21 cellular contexts compared by ENCODE assay signal in the genomic region with DNA sequence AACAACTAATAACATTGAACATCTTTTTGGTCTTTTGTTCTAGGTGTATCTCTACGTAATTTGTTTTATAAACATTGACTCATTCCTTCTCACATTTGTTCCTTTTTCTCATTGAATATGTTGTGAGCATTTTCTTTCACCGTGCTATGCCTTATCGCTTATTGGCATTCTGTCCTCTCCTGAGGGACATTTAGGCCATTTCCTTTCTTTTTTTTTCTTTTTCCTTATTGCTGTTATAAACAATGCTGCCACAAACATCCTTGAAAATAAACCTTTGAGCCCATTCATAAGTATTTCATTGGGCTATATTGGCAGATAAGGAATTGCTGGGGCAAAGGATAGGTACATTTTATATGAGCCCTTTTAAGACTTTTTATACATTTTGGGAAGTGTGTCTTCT. TPM values are rescaled to one million over a fixed set of nuclear protein-coding genes. Genes with fewer than 3 reads are reported as not detected.
DNase-seq lines count a peak whose midpoint lies in the region; ATAC-seq, FAIRE-seq and TF ChIP-seq lines count a peak whose summit lies in the region.
"Had no signal": no experiment of that assay in that cellular context is flagged by ENCODE, and none has a peak within 500 bp of the region (broad histone marks: within the 10 kb centered on the region; RNA-seq: fewer than 3 reads in every experiment).

No MANE protein-coding gene starts in this region.

- H3K9ac ChIP-seq in HUES48 (ENCODE audit: low read depth, low read length): no peak overlapping the region
- H3K9ac ChIP-seq in endothelial cell of umbilical vein (replicated peaks; ENCODE audit: extremely low read depth, insufficient read depth, low read length): peak overlapping the region; percentile 3

- no peaks in the 10 kb centered on the region for H3K9me1 ChIP-seq in endothelial cell of umbilical vein (replicated peaks; ENCODE audit: control insufficient read depth, extremely low read depth, insufficient read depth, low read length)

- H3K9me3 ChIP-seq in HUES48 (ENCODE audit: control insufficient read depth, insufficient read depth, low read length) (no peaks in the 10 kb centered on the region), endothelial cell of umbilical vein (replicated peaks; ENCODE audit: control insufficient read depth, insufficient read depth, low read length) (no peaks in the 10 kb centered on the region), mucosa of descending colon (no peaks in the 10 kb centered on the region), transverse colon (no peaks in the 10 kb centered on the region), vagina (no peaks in the 10 kb centered on the region)

- intact Hi-C loops in endothelial cell of umbilical vein (cut with micrococcal nuclease) (loop anchor here (1.0 to 5.0 kb wide), 2 partner anchors 89 to 270 kb away; no protein-coding TSS in a partner anchor), mucosa of descending colon (cut with DNase I, micrococcal nuclease) (no loop called here), transverse colon (cut with DNase I; ENCODE audit: low total_unique reads) (loop anchor here (10.0 kb wide), 1 partner anchor 142 kb away; no protein-coding TSS in a partner anchor), vagina (cut with DNase I) (no loop called here)

- no peaks in the 10 kb centered on the region for H4K20me1 ChIP-seq in endothelial cell of umbilical vein (replicated peaks; ENCODE audit: control insufficient read depth, extremely low read depth, insufficient read depth, low read length)

- H3K4me1 ChIP-seq in HUES48 (ENCODE audit: control insufficient read depth, insufficient read depth, low read length) (peaks cover 42% of the 10 kb centered on the region), endothelial cell of umbilical vein (ENCODE audit: control insufficient read depth, extremely low read depth, insufficient read depth, low read length) (peaks cover 37% of the 10 kb centered on the region), mucosa of descending colon (ENCODE audit: low read depth) (peaks cover 17% of the 10 kb centered on the region), transverse colon (peaks cover 5 to 38% (median 23%) of the 10 kb centered on the region in 4 donors), vagina (no peaks in the 10 kb centered on the region)

- TF ChIP-seq POLR2A in endothelial cell of umbilical vein (IDR thresholded peaks at IDR 0.05; ENCODE audit: low read depth, low read length) (no peak), transverse colon (IDR thresholded peaks at IDR 0.05) (no peak), vagina (IDR thresholded peaks at IDR 0.05) (no peak)

- H2AFZ ChIP-seq in endothelial cell of umbilical vein (ENCODE audit: low read depth, low read length): no peak overlapping the region

- H3K4me3 ChIP-seq in HUES48 (ENCODE audit: low read depth, low read length): no peak overlapping the region
- H3K4me3 ChIP-seq in endothelial cell of umbilical vein (replicated peaks in 1 of 3; ENCODE audit: insufficient read depth in 1 of 3, low read depth in 1 of 3, low read length in 3 of 3): no peak overlapping the region
- H3K4me3 ChIP-seq in mucosa of descending colon: no peak overlapping the region
- no peak overlapping the region for H3K4me3 ChIP-seq in transverse colon
- no peak overlapping the region for H3K4me3 ChIP-seq in vagina

- ATAC-seq in mucosa of descending colon: peak; percentile 83
- ATAC-seq: CD8-positive, alpha-beta T cell; HCT116; HepG2 had no signal

- no TSS peak for BruUV-seq in endothelial cell of umbilical vein (replicated peaks; lab: Mats Ljungman, UMichigan)

- H3K27me3 ChIP-seq in HUES48 (ENCODE audit: control insufficient read depth, insufficient read depth, low read length): no peaks in the 10 kb centered on the region
- no peaks in the 10 kb centered on the region for H3K27me3 ChIP-seq in endothelial cell of umbilical vein (ENCODE audit: control insufficient read depth in 2 of 2, insufficient read depth in 2 of 2, low read length in 2 of 2)
- no peaks in the 10 kb centered on the region for H3K27me3 ChIP-seq in transverse colon
- H3K27me3 ChIP-seq in vagina: no peaks in the 10 kb centered on the region

- FAIRE-seq in endothelial cell of umbilical vein (lab: Jason Lieb, UNC): peak; percentile 72
- FAIRE-seq: HepG2, HTR-8/SVneo had no signal

- in situ Hi-C loops in transverse colon (cut with MboI; ENCODE audit: low pct_ligation_motif_present in 1 of 4, low pct_unique_long_range_greater_than_20kb in 1 of 4, low sequenced_read_pairs in 3 of 4): no loop called here

- no peaks in the 10 kb centered on the region for H3K79me2 ChIP-seq in endothelial cell of umbilical vein (ENCODE audit: control insufficient read depth, insufficient read depth, low read length)

- CTCF ChIA-PET in endothelial cell of umbilical vein (lab: Charles Lee): interaction anchor here (0.6 to 1.3 kb wide), 4 partner anchors 34 to 799 kb away, joined by 3 to 5 read pairs (median 4); no protein-coding TSS in a partner anchor

- POLR2A ChIA-PET in endothelial cell of umbilical vein (lab: Charles Lee): no interaction called here

- H3K36me3 ChIP-seq in HUES48 (ENCODE audit: control insufficient read depth, insufficient read depth, low read length): no peaks in the 10 kb centered on the region
- H3K36me3 ChIP-seq in endothelial cell of umbilical vein (ENCODE audit: control insufficient read depth in 2 of 2, extremely low read depth in 1 of 2, insufficient read depth in 2 of 2, low read length in 2 of 2): peaks cover 3 to 8% of the 10 kb centered on the region in 2 experiments
- H3K36me3 ChIP-seq in mucosa of descending colon (ENCODE audit: low read depth): no peaks in the 10 kb centered on the region
- H3K36me3 ChIP-seq in transverse colon: no peaks in the 10 kb centered on the region
- H3K36me3 ChIP-seq in vagina: no peaks in the 10 kb centered on the region

- TF ChIP-seq EP300 in transverse colon (IDR thresholded peaks at IDR 0.05; ENCODE audit: low read depth): peak; percentile 43

- 53 to 56% methylated on average over 3 of the region's 3 CpGs for WGBS in transverse colon (ENCODE audit: low coverage in 1 of 2), 2 donors

- H3K27ac ChIP-seq in HUES48 (ENCODE audit: low read depth, low read length): peak overlapping the region; percentile 88
- H3K27ac ChIP-seq in endothelial cell of umbilical vein (ENCODE audit: insufficient read depth, low read depth, low read length): peak overlapping the region; percentile 55
- H3K27ac ChIP-seq in transverse colon: peak overlapping the region; percentile 58 to 72 (median 66)
- H3K27ac ChIP-seq in vagina: no peak overlapping the region
- H3K27ac ChIP-seq: C4-2B had no signal

- DNase-seq in endothelial cell of umbilical vein (ENCODE audit: low read depth, low spot score) (peak; percentile 88), mucosa of descending colon (no peak), transverse colon (no peak), NCI-H1930 (lab: John Stamatoyannopoulos, UW) (no peak), vagina (ENCODE audit: extremely low spot score in 2 of 2) (no peak), cortex of kidney (lab: John Stamatoyannopoulos, UW) (no peak)
- DNase-seq: ACHN; AML-193; Calu3; CD8-positive, alpha-beta T cell; DMS79 treated with DMSO at 0.1 percent for 48 hours; GF-D8; GOT3; H7; HFFc6 had no signal

- dilution Hi-C loops in endothelial cell of umbilical vein (cut with MboI; ENCODE audit: extremely low pct_ligation_motif_present, low sequenced_read_pairs): no loop called here

- TF ChIP-seq CTCF in endothelial cell of umbilical vein (IDR thresholded peaks at IDR 0.05; ENCODE audit: extremely low read depth in 1 of 2, insufficient read depth in 1 of 2, low read depth in 1 of 2, low read length in 2 of 2) (no peak), mucosa of descending colon (IDR thresholded peaks at IDR 0.05) (no peak), transverse colon (IDR thresholded peaks at IDR 0.05) (no peak), vagina (IDR thresholded peaks at IDR 0.05) (no peak)

- peak overlapping the region; percentile 34 for H3K4me2 ChIP-seq in endothelial cell of umbilical vein (ENCODE audit: insufficient read depth, low read length)

TF ChIP-seq in endothelial cell of umbilical vein, 7 proteins besides CTCF, POLR2A, EP300 and RAD21:
- TF ChIP-seq MYC (IDR thresholded peaks at IDR 0.05; ENCODE audit: low read depth, low read length) (no peak), GATA2 (IDR thresholded peaks at IDR 0.05; ENCODE audit: insufficient read depth, insufficient read length, low read depth, low read length) (no peak), JUN (IDR thresholded peaks at IDR 0.05; ENCODE audit: borderline replicate concordance, insufficient read depth, insufficient read length, low read depth) (peak; percentile 79)
TF ChIP-seq in endothelial cell of umbilical vein: peak in this region for 1.

RNA-seq across cellular contexts. Expression of a gene that starts 32.4 kb away (rescaled TPM):
- total RNA-seq in endothelial cell of umbilical vein (45.7 and 49.4 TPM in 2 replicates), mucosa of descending colon (10 to 100 TPM; 18.7 to 45.8 (median 18.8) TPM), transverse colon (10 to 100 TPM; 23.7 to 58.4 (median 33.7) TPM), vagina (2.0 TPM)
- polyA plus RNA-seq in endothelial cell of umbilical vein: 21.5 and 26.4 TPM in 2 replicates
- 11.3 and 15.0 TPM in 2 replicates for polyA plus RNA-seq in endothelial cell of umbilical vein (2011; cell fraction: cytosol; rRNA removed)
- 12.0 and 14.4 TPM in 2 replicates for polyA plus RNA-seq in endothelial cell of umbilical vein (2011; cell fraction: nucleus; rRNA removed)
- 16.8 and 19.7 TPM in 2 replicates for polyA plus RNA-seq in endothelial cell of umbilical vein (2012)
- 20.5 and 22.8 TPM in 2 replicates for polyA minus RNA-seq in endothelial cell of umbilical vein
- not detected for polyA minus RNA-seq in endothelial cell of umbilical vein (2011; cell fraction: cytosol; rRNA and poly(A)+ RNA removed)
- polyA minus RNA-seq in endothelial cell of umbilical vein (2011; cell fraction: nucleus; rRNA and poly(A)+ RNA removed): 6.5 and 15.5 TPM in 2 replicates
- total RNA-seq: CD8-positive, alpha-beta T cell; HFFc6 had no signal
- polyA plus RNA-seq: IgD-negative memory B cell had no signal

Comparison
In these comparisons a context has a peak if more than half of its experiments do, and no peak if none do; other contexts are left out.
1. intact Hi-C loops: an anchor here in endothelial cell of umbilical vein (1.0 to 5.0 kb wide) and transverse colon (10.0 kb wide); none called in mucosa of descending colon and vagina.